Comparison of ENCODE assay signal across 8 cellular contexts in genomic region chr19:14031719-14032480, GRCh38. TPM values are rescaled to one million over a fixed set of nuclear protein-coding genes. Genes with fewer than 3 reads are reported as not detected.
DNase-seq lines count a peak whose midpoint lies in the region; ATAC-seq, FAIRE-seq and TF ChIP-seq lines count a peak whose summit lies in the region.

IL27RA (plus strand) TSS chr19:14031762; CDS start chr19:14031873, 111 bp downstream.

- no peak for TF ChIP-seq POLR2A in endothelial cell of umbilical vein (IDR thresholded peaks at IDR 0.05; ENCODE audit: low read depth, low read length)

- H3K27ac ChIP-seq in endothelial cell of umbilical vein (ENCODE audit: insufficient read depth, low read depth, low read length) (no peak within 1 kb of the TSS), muscle layer of colon (ENCODE audit: low read depth, low read length) (peak within 1 kb of the TSS; percentile 48)

- no peaks in the 10 kb centered on the region for H3K9me3 ChIP-seq in endothelial cell of umbilical vein (replicated peaks; ENCODE audit: control insufficient read depth, insufficient read depth, low read length)
- H3K9me3 ChIP-seq in muscle layer of colon (ENCODE audit: low read length): no peaks in the 10 kb centered on the region

- no peaks in the 10 kb centered on the region for H3K9me3 Mint-ChIP-seq in activated CD8-positive, alpha-beta memory T cell treated with anti-CD3 and anti-CD28 coated beads, Interleukin-2, amount 10 ng/mL, durations not matched to agents 7 days and 5 days (ENCODE audit: low read depth)

- H3K36me3 ChIP-seq in endothelial cell of umbilical vein (ENCODE audit: control insufficient read depth in 2 of 2, extremely low read depth in 1 of 2, insufficient read depth in 2 of 2, low read length in 2 of 2): no peaks in the 10 kb centered on the region
- no peaks in the 10 kb centered on the region for H3K36me3 ChIP-seq in muscle layer of colon (ENCODE audit: insufficient read depth, low read length)

- H3K4me2 ChIP-seq in endothelial cell of umbilical vein (ENCODE audit: insufficient read depth, low read length): peak within 1 kb of the TSS; percentile 92

- peak within 1 kb of the TSS; percentile 90 for H3K27ac Mint-ChIP-seq in activated CD8-positive, alpha-beta memory T cell treated with anti-CD3 and anti-CD28 coated beads, Interleukin-2, amount 10 ng/mL, durations not matched to agents 7 days and 5 days

- peak within 1 kb of the TSS; percentile 90 for H3K4me3 Mint-ChIP-seq in activated CD8-positive, alpha-beta memory T cell treated with anti-CD3 and anti-CD28 coated beads, Interleukin-2, amount 10 ng/mL, durations not matched to agents 7 days and 5 days

- peak; percentile 86 for TF ChIP-seq CTCF in GM12873 (IDR thresholded peaks at IDR 0.05; ENCODE audit: insufficient read depth, low read depth, low read length, missing control alignments)
- TF ChIP-seq CTCF in endothelial cell of umbilical vein (IDR thresholded peaks at IDR 0.05; ENCODE audit: extremely low read depth in 1 of 2, insufficient read depth in 1 of 2, low read depth in 1 of 2, low read length in 2 of 2): peak; percentile 48 to 77

- FAIRE-seq in endothelial cell of umbilical vein (lab: Jason Lieb, UNC): peak; percentile 8

- ATAC-seq in HG03045 (IDR thresholded peaks at IDR 0.05; ENCODE audit: unreplicated experiment): peak; percentile 63
- peak; percentile 85 for ATAC-seq in activated CD8-positive, alpha-beta memory T cell treated with anti-CD3 and anti-CD28 coated beads, Interleukin-2, amount 10 ng/mL, durations not matched to agents 7 days and 5 days

- POLR2A ChIA-PET in endothelial cell of umbilical vein (lab: Charles Lee): no interaction called here

- H3K4me1 ChIP-seq in endothelial cell of umbilical vein (ENCODE audit: control insufficient read depth, extremely low read depth, insufficient read depth, low read length) (peaks cover 6% of the 10 kb centered on the region), muscle layer of colon (ENCODE audit: insufficient read depth, low read length) (peaks cover 4% of the 10 kb centered on the region)

- intact Hi-C loops in endothelial cell of umbilical vein (cut with micrococcal nuclease): loop anchor here (1.0 to 5.0 kb wide), 5 partner anchors 41 to 152 kb away; partner anchors contain the start of genes BRME1, CC2D1A, DCAF15 and MISP3

- CTCF ChIA-PET in activated CD8-positive, alpha-beta memory T cell treated with anti-CD3 and anti-CD28 coated beads, Interleukin-2, amount 10 ng/mL, durations not matched to agents 7 days and 5 days (lab: Charles Lee): interaction anchor here (0.7 to 2.9 kb wide), 38 partner anchors 9 to 451 kb away, joined by 3 to 24 read pairs (median 4); partner anchors contain the start of genes ASF1B, BRME1, CC2D1A and DCAF15
- CTCF ChIA-PET in endothelial cell of umbilical vein (lab: Charles Lee): interaction anchor here (0.6 to 3.1 kb wide), 38 partner anchors 8 to 155 kb away, joined by 3 to 29 read pairs (median 4); partner anchors contain the start of genes DCAF15, MISP3, NANOS3 and RFX1

- H3K27me3 ChIP-seq in endothelial cell of umbilical vein (ENCODE audit: control insufficient read depth in 2 of 2, insufficient read depth in 2 of 2, low read length in 2 of 2) (peaks cover 0 to 7% of the 10 kb centered on the region in 2 experiments), muscle layer of colon (ENCODE audit: control insufficient read depth in 1 of 2, insufficient read depth in 2 of 2, low read length in 2 of 2) (peaks cover 0 to 19% of the 10 kb centered on the region in 2 donors)

- H3K79me2 ChIP-seq in endothelial cell of umbilical vein (ENCODE audit: control insufficient read depth, insufficient read depth, low read length): no peaks in the 10 kb centered on the region

- H4K20me1 ChIP-seq in endothelial cell of umbilical vein (replicated peaks; ENCODE audit: control insufficient read depth, extremely low read depth, insufficient read depth, low read length): no peaks in the 10 kb centered on the region

- H2AFZ ChIP-seq in endothelial cell of umbilical vein (ENCODE audit: low read depth, low read length): peak within 1 kb of the TSS; percentile 99

- no peaks in the 10 kb centered on the region for H3K9me1 ChIP-seq in endothelial cell of umbilical vein (replicated peaks; ENCODE audit: control insufficient read depth, extremely low read depth, insufficient read depth, low read length)

- dilution Hi-C loops in endothelial cell of umbilical vein (cut with MboI; ENCODE audit: extremely low pct_ligation_motif_present, low sequenced_read_pairs): no loop called here

- H3K4me1 Mint-ChIP-seq in activated CD8-positive, alpha-beta memory T cell treated with anti-CD3 and anti-CD28 coated beads, Interleukin-2, amount 10 ng/mL, durations not matched to agents 7 days and 5 days: peaks cover 19% of the 10 kb centered on the region

- DNase-seq in NOMO-1 (lab: John Stamatoyannopoulos, UW; ENCODE audit: unreplicated experiment in 2 of 2) (peak; percentile 54 to 74), endothelial cell of umbilical vein (ENCODE audit: low read depth, low spot score) (peak; percentile 40), HPDE6-E6E7 (ENCODE audit: extremely low spot score) (no peak)
- peak; percentile 88 for DNase-seq in activated CD8-positive, alpha-beta memory T cell treated with anti-CD3 and anti-CD28 coated beads, Interleukin-2, amount 10 ng/mL, durations not matched to agents 7 days and 5 days
- DNase-seq in stimulated activated CD8-positive, alpha-beta memory T cell treated with anti-CD3 and anti-CD28 coated beads, Interleukin-7, amount 100 ng/mL, for 4 hours (ENCODE audit: low read depth in 2 of 2): peak; percentile 47 to 73

- BruUV-seq in endothelial cell of umbilical vein (replicated peaks; lab: Mats Ljungman, UMichigan): no TSS peak

- peaks cover 6% of the 10 kb centered on the region for H3K27me3 Mint-ChIP-seq in activated CD8-positive, alpha-beta memory T cell treated with anti-CD3 and anti-CD28 coated beads, Interleukin-2, amount 10 ng/mL, durations not matched to agents 7 days and 5 days

- H3K9ac ChIP-seq in endothelial cell of umbilical vein (replicated peaks; ENCODE audit: extremely low read depth, insufficient read depth, low read length) (peak within 1 kb of the TSS; percentile 42), muscle layer of colon (ENCODE audit: low read length) (no peak within 1 kb of the TSS)

- H3K36me3 Mint-ChIP-seq in activated CD8-positive, alpha-beta memory T cell treated with anti-CD3 and anti-CD28 coated beads, Interleukin-2, amount 10 ng/mL, durations not matched to agents 7 days and 5 days: peaks cover 9% of the 10 kb centered on the region

- H3K4me3 ChIP-seq in endothelial cell of umbilical vein (replicated peaks in 1 of 3; ENCODE audit: insufficient read depth in 1 of 3, low read depth in 1 of 3, low read length in 3 of 3) (peak within 1 kb of the TSS; percentile 58 to 67 (median 61)), muscle layer of colon (ENCODE audit: low read depth in 1 of 2, low read length in 2 of 2) (peak within 1 kb of the TSS; percentile 49 to 58)

TF ChIP-seq in endothelial cell of umbilical vein, 7 proteins besides CTCF, POLR2A, EP300 and RAD21:
- TF ChIP-seq MYC (IDR thresholded peaks at IDR 0.05; ENCODE audit: low read depth, low read length): no peak
- TF ChIP-seq MAX (IDR thresholded peaks at IDR 0.05; ENCODE audit: insufficient read depth, insufficient read length): no peak
- no peak for TF ChIP-seq EZH2 (IDR thresholded peaks at IDR 0.05; ENCODE audit: borderline replicate concordance, low read depth, low read length, severe bottlenecking)
- no peak for TF ChIP-seq GATA2 (IDR thresholded peaks at IDR 0.05; ENCODE audit: insufficient read depth, insufficient read length, low read depth, low read length)
- no peak for TF ChIP-seq POLR2AphosphoS5 (IDR thresholded peaks at IDR 0.05; ENCODE audit: insufficient read depth, low read depth, low read length)
- no peak for TF ChIP-seq FOS (IDR thresholded peaks at IDR 0.05; ENCODE audit: borderline replicate concordance, insufficient read depth, low read length)
- TF ChIP-seq JUN (IDR thresholded peaks at IDR 0.05; ENCODE audit: borderline replicate concordance, insufficient read depth, insufficient read length, low read depth): no peak

RNA-seq across cellular contexts. Expression of gene IL27RA, which starts in this region (rescaled TPM):
- 10 to 100 TPM; 29.7 to 60.3 TPM for total RNA-seq in activated CD8-positive, alpha-beta memory T cell treated with anti-CD3 and anti-CD28 coated beads, Interleukin-2, amount 10 ng/mL, durations not matched to agents 7 days and 5 days
- total RNA-seq in endothelial cell of umbilical vein: 3.7 and 4.5 TPM in 2 replicates
- 1.6 and 1.8 TPM in 2 replicates for polyA plus RNA-seq in endothelial cell of umbilical vein
- 1.6 and 1.9 TPM in 2 replicates for polyA plus RNA-seq in endothelial cell of umbilical vein (2011; cell fraction: cytosol; rRNA removed)
- polyA plus RNA-seq in endothelial cell of umbilical vein (2011; cell fraction: nucleus; rRNA removed): 0.86 and 1.1 TPM in 2 replicates
- 2.1 and 2.4 TPM in 2 replicates for polyA plus RNA-seq in endothelial cell of umbilical vein (2012)
- polyA minus RNA-seq in endothelial cell of umbilical vein: 1.1 and 1.8 TPM in 2 replicates
- 8.2 TPM for polyA minus RNA-seq in endothelial cell of umbilical vein (2011; cell fraction: cytosol; rRNA and poly(A)+ RNA removed)
- 0.14 and 0.38 TPM in 2 replicates for polyA minus RNA-seq in endothelial cell of umbilical vein (2011; cell fraction: nucleus; rRNA and poly(A)+ RNA removed)
